ENCODE assay signal across 8 cellular contexts in the genomic region with DNA sequence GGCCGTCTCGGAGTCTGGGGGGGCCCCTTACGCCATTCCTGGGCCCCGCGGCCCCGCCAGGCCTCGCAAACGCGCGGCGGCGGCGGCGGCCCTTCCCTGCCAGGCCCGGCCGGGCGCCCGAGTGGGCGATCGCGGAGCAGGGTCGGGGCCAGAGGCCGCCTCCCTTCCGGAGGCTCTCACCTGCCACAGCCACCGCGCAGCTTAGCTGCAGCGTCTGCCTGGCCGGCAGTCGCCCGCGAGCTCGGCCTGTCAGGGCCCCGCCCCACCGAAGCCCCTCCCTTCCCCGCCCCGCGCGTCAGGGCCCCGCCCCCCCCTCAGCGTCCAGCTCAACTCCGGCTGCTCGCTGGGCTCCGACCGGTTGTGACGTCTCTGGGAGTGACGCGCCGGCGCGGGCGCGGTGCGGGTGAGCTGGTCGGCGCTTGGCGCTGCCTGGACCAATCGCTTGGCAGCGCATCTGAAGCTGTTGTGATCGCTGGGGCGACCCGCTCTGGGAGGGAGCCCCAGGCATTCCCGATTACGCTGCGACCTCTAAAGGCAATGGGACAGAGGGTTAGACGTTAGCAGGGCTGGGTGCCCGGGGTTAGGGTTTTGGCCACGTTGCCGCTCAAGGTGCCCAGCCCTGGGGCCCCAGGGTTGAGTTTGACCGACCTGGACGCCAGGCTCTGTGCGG. TPM values are rescaled to one million over a fixed set of nuclear protein-coding genes. Genes with fewer than 3 reads are reported as not detected.
DNase-seq lines count a peak whose midpoint lies in the region; ATAC-seq and TF ChIP-seq lines count a peak whose summit lies in the region.

A gene with protein sequence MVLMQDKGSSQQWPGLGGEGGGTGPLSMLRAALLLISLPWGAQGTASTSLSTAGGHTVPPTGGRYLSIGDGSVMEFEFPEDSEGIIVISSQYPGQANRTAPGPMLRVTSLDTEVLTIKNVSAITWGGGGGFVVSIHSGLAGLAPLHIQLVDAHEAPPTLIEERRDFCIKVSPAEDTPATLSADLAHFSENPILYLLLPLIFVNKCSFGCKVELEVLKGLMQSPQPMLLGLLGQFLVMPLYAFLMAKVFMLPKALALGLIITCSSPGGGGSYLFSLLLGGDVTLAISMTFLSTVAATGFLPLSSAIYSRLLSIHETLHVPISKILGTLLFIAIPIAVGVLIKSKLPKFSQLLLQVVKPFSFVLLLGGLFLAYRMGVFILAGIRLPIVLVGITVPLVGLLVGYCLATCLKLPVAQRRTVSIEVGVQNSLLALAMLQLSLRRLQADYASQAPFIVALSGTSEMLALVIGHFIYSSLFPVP (minus strand): TSS at position 216 of the 670 bp plus-strand sequence. CDS start 1,689 bp downstream, outside the sequence.

- DNase-seq in DMS53 treated with DMSO at 0.1 percent for 48 hours (lab: John Stamatoyannopoulos, UW; ENCODE audit: unreplicated experiment), result peak; percentile 65
- DNase-seq in KG1 (lab: John Stamatoyannopoulos, UW), result peak; percentile 61
- DNase-seq in activated T-cell treated with anti-CD3 and anti-CD28 coated beads, Interleukin-2, amount 50 U/mL, for 24 hours, result peak; percentile 89
- peak; percentile 97 for DNase-seq in erythroblast (lab: John Stamatoyannopoulos, UW)
- peak; percentile 93 for DNase-seq in mucosa of gallbladder (ENCODE audit: low spot score)
- DNase-seq in stimulated activated CD8-positive, alpha-beta memory T cell treated with anti-CD3 and anti-CD28 coated beads, Interleukin-4, amount 100 ng/mL, for 24 hours (ENCODE audit: low read depth), result peak; percentile 80

- TF ChIP-seq POLR2A in erythroblast (IDR thresholded peaks at IDR 0.05; ENCODE audit: low read length), result peak; percentile 81

- H3K9me3 Mint-ChIP-seq in activated T-cell treated with anti-CD3 and anti-CD28 coated beads, Interleukin-2, amount 50 U/mL, for 24 hours, result no peaks in the 10 kb centered on the region

- peaks cover 4% of the 10 kb centered on the region for H3K27me3 Mint-ChIP-seq in activated T-cell treated with anti-CD3 and anti-CD28 coated beads, Interleukin-2, amount 50 U/mL, for 24 hours

- peaks cover 30% of the 10 kb centered on the region for H3K36me3 Mint-ChIP-seq in activated T-cell treated with anti-CD3 and anti-CD28 coated beads, Interleukin-2, amount 50 U/mL, for 24 hours (ENCODE audit: low read depth)

- H3K4me3 Mint-ChIP-seq in activated T-cell treated with anti-CD3 and anti-CD28 coated beads, Interleukin-2, amount 50 U/mL, for 24 hours, result peak within 1 kb of the TSS; percentile 87

- peak within 1 kb of the TSS; percentile 92 for H3K27ac Mint-ChIP-seq in activated T-cell treated with anti-CD3 and anti-CD28 coated beads, Interleukin-2, amount 50 U/mL, for 24 hours

- peak; percentile 73 for ATAC-seq in GM21737 (IDR thresholded peaks at IDR 0.05; ENCODE audit: unreplicated experiment)

- peaks cover 25% of the 10 kb centered on the region for H3K4me1 Mint-ChIP-seq in activated T-cell treated with anti-CD3 and anti-CD28 coated beads, Interleukin-2, amount 50 U/mL, for 24 hours (ENCODE audit: low read depth)

TF ChIP-seq in PFSK-1, 5 proteins besides CTCF, POLR2A, EP300 and RAD21:
- TF ChIP-seq, protein P1, sequence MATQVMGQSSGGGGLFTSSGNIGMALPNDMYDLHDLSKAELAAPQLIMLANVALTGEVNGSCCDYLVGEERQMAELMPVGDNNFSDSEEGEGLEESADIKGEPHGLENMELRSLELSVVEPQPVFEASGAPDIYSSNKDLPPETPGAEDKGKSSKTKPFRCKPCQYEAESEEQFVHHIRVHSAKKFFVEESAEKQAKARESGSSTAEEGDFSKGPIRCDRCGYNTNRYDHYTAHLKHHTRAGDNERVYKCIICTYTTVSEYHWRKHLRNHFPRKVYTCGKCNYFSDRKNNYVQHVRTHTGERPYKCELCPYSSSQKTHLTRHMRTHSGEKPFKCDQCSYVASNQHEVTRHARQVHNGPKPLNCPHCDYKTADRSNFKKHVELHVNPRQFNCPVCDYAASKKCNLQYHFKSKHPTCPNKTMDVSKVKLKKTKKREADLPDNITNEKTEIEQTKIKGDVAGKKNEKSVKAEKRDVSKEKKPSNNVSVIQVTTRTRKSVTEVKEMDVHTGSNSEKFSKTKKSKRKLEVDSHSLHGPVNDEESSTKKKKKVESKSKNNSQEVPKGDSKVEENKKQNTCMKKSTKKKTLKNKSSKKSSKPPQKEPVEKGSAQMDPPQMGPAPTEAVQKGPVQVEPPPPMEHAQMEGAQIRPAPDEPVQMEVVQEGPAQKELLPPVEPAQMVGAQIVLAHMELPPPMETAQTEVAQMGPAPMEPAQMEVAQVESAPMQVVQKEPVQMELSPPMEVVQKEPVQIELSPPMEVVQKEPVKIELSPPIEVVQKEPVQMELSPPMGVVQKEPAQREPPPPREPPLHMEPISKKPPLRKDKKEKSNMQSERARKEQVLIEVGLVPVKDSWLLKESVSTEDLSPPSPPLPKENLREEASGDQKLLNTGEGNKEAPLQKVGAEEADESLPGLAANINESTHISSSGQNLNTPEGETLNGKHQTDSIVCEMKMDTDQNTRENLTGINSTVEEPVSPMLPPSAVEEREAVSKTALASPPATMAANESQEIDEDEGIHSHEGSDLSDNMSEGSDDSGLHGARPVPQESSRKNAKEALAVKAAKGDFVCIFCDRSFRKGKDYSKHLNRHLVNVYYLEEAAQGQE (IDR thresholded peaks at IDR 0.05; ENCODE audit: insufficient read depth in 1 of 2, low read depth in 2 of 2, low read length in 2 of 2), result 0 out of 4 replicates have a peak, but pooled peaks of 1 of the 2 experiments have one; percentile 34
- peak; percentile 52 for TF ChIP-seq POLR2AphosphoS5 (IDR thresholded peaks at IDR 0.05; ENCODE audit: low read depth, low read length)
- TF ChIP-seq TAF1 (IDR thresholded peaks at IDR 0.05; ENCODE audit: borderline replicate concordance, insufficient read depth, low read length), result peak; percentile 77; the same call in 1 of the 2 replicates
- TF ChIP-seq SIN3A (IDR thresholded peaks at IDR 0.05; ENCODE audit: borderline replicate concordance, insufficient read depth, low read length), result no peak
- TF ChIP-seq FOXP2 (optimal IDR thresholded peaks at IDR 0.05; ENCODE audit: borderline replicate concordance, extremely low read depth, extremely low read length, insufficient read depth), result no peak

RNA-seq across cellular contexts. Expression of the gene that starts here (rescaled TPM):
- 52.6 TPM for polyA plus RNA-seq in PFSK-1 (2012; ENCODE audit: insufficient read length, low read depth)
- total RNA-seq in mucosa of gallbladder, result 32.2 TPM

Comparison
In these comparisons a context has a peak if more than half of its experiments do, and no peak if none do; other contexts are left out.
1. Peak in every context shown above with its lines: DNase-seq and ATAC-seq.